ENCODE assay signal across 8 cellular contexts in genomic region chr9:84667571-84668203, GRCh38. TPM values are rescaled to one million over a fixed set of nuclear protein-coding genes. Genes with fewer than 3 reads are reported as not detected.
DNase-seq lines count a peak whose midpoint lies in the region; ATAC-seq and TF ChIP-seq lines count a peak whose summit lies in the region.

No MANE protein-coding gene starts in this region.

- POLR2A ChIA-PET in MCF 10A (lab: Yijun Ruan, JAX): interaction anchor here (0.6 to 0.7 kb wide), 2 partner anchors 302 to 326 kb away, joined by 3 read pairs; no protein-coding TSS in a partner anchor

- peaks cover 25% of the 10 kb centered on the region for H3K27me3 Mint-ChIP-seq in MCF 10A (ENCODE audit: insufficient read depth, unreplicated experiment)

- no peak overlapping the region for H3K27ac Mint-ChIP-seq in MCF 10A (ENCODE audit: low read depth, unreplicated experiment)

- no peaks in the 10 kb centered on the region for H3K36me3 Mint-ChIP-seq in MCF 10A (ENCODE audit: insufficient read depth, unreplicated experiment)

- intact Hi-C loops in MCF 10A (cut with micrococcal nuclease): loop anchor here (1.0 to 10.0 kb wide), 2 partner anchors 591 to 757 kb away; no protein-coding TSS in a partner anchor

- TF ChIP-seq CTCF in AG10803 (conservative IDR thresholded peaks at IDR 0.05; ENCODE audit: low read length) (peak; percentile 58), MCF 10A (IDR thresholded peaks at IDR 0.05; ENCODE audit: unreplicated experiment) (peak; percentile 34)

- CTCF ChIA-PET in MCF 10A (lab: Yijun Ruan, JAX): interaction anchor here (0.6 to 3.3 kb wide), 9 partner anchors 17 to 596 kb away, joined by 3 to 13 read pairs (median 4); no protein-coding TSS in a partner anchor

- peak; percentile 52 for ATAC-seq in GM18511 (IDR thresholded peaks at IDR 0.05; ENCODE audit: unreplicated experiment)
- no peak for ATAC-seq in activated CD4-positive, CD25-positive, alpha-beta regulatory T cell treated with anti-CD3 and anti-CD28 coated beads, Interleukin-2, amount 50 U/mL, for 24 hours

- H3K27ac ChIP-seq in layer of hippocampus (ENCODE audit: low read depth, low read length): peak overlapping the region; percentile 94

- no peaks in the 10 kb centered on the region for H3K9me3 Mint-ChIP-seq in MCF 10A (ENCODE audit: unreplicated experiment)

- H3K4me3 ChIP-seq in AG10803 (ENCODE audit: low read length): no peak overlapping the region

- H3K27me3 ChIP-seq in layer of hippocampus (ENCODE audit: control insufficient read depth, insufficient read depth, low read length): no peaks in the 10 kb centered on the region

- peaks cover 14% of the 10 kb centered on the region for H3K4me1 Mint-ChIP-seq in MCF 10A (ENCODE audit: insufficient read depth, unreplicated experiment)

- peak overlapping the region; percentile 80 for H3K4me3 Mint-ChIP-seq in MCF 10A (ENCODE audit: unreplicated experiment)

- no TSS peak for BruUV-seq in MCF 10A (replicated peaks; lab: Mats Ljungman, UMichigan)

- no peak for DNase-seq in AG10803 (ENCODE audit: low read depth)
- peak; percentile 11 for DNase-seq in HS-5 (ENCODE audit: low read depth)
- DNase-seq in MCF 10A (ENCODE audit: unreplicated experiment): peak; percentile 27
- DNase-seq in superior temporal gyrus (ENCODE audit: extremely low spot score): peak; percentile 70
- no peak for DNase-seq in SW 1271 (lab: John Stamatoyannopoulos, UW)

RNA-seq across cellular contexts. Expression of gene NTRK2, which starts 1.8 kb away (rescaled TPM):
- not detected in 2 replicates for total RNA-seq in MCF 10A (2022)

Comparison
In these comparisons a context has a peak if more than half of its experiments do, and no peak if none do; other contexts are left out.
1. DNase-seq: peak in HS-5 (single experiment), MCF 10A (single experiment) and superior temporal gyrus (single experiment); none in AG10803 (single experiment) and SW 1271 (0 of 2).